ENCODE assay signal across 21 cellular contexts in genomic region chr13:97011446-97012131, GRCh38. TPM values are rescaled to one million over a fixed set of nuclear protein-coding genes. Genes with fewer than 3 reads are reported as not detected.
DNase-seq lines count a peak whose midpoint lies in the region; ATAC-seq, FAIRE-seq and TF ChIP-seq lines count a peak whose summit lies in the region.
"Had no signal": no experiment of that assay in that cellular context is flagged by ENCODE, and none has a peak within 500 bp of the region (broad histone marks: within the 10 kb centered on the region; RNA-seq: fewer than 3 reads in every experiment).

No MANE protein-coding gene starts in this region.

- no peaks in the 10 kb centered on the region for H3K27me3 ChIP-seq in HCT116 (ENCODE audit: insufficient read depth, low read length)
- no peaks in the 10 kb centered on the region for H3K27me3 ChIP-seq in pancreas
- H3K27me3 ChIP-seq: BE2C had no signal

- no peaks in the 10 kb centered on the region for H3K4me1 ChIP-seq in HCT116 (ENCODE audit: control insufficient read depth in 1 of 2, insufficient read depth in 2 of 2, low read length in 2 of 2)
- no peaks in the 10 kb centered on the region for H3K4me1 ChIP-seq in pancreas
- H3K4me1 ChIP-seq: BE2C had no signal

- no peak for FAIRE-seq in pancreas (lab: Jason Lieb, UNC)
- FAIRE-seq: D721Med, G401.6, GM12891 had no signal

- no peaks in the 10 kb centered on the region for H3K36me3 ChIP-seq in HCT116 (ENCODE audit: control insufficient read depth in 1 of 2, insufficient read depth in 2 of 2, low read length in 2 of 2)
- no peaks in the 10 kb centered on the region for H3K36me3 ChIP-seq in pancreas
- H3K36me3 ChIP-seq: BE2C had no signal

- TF ChIP-seq CTCF in HCT116 (IDR thresholded peaks at IDR 0.05 in 2 of 3, conservative IDR thresholded peaks at IDR 0.05 in 1 of 3; ENCODE audit: borderline replicate concordance in 1 of 3, insufficient read depth in 1 of 3, low read depth in 2 of 3, low read length in 2 of 3), result no peak
- TF ChIP-seq CTCF in pancreas (IDR thresholded peaks at IDR 0.05), result no peak

- no peak for TF ChIP-seq RAD21 in HCT116 (IDR thresholded peaks at IDR 0.05; ENCODE audit: low read depth)

- BruUV-seq in HCT116 (replicated peaks; lab: Mats Ljungman, UMichigan), result no TSS peak

- H3K9me3 ChIP-seq in HCT116 (ENCODE audit: control insufficient read depth in 1 of 2, insufficient read depth in 1 of 2, low read depth in 1 of 2, low read length in 2 of 2) (no peaks in the 10 kb centered on the region), pancreas (no peaks in the 10 kb centered on the region)
- H3K9me3 ChIP-seq: BE2C had no signal

- DNase-seq in NCI-H345 (lab: John Stamatoyannopoulos, UW), result peak; percentile 2
- DNase-seq in NCI-H345 treated with DMSO at 0.1 percent for 48 hours (lab: John Stamatoyannopoulos, UW; ENCODE audit: unreplicated experiment), result no peak
- DNase-seq in HCT116 (ENCODE audit: low read depth, low spot score), result no peak
- DNase-seq in NCI-H69 (lab: John Stamatoyannopoulos, UW), result peak; percentile 41
- DNase-seq in pancreas, result peak in 1 of 6 donors; percentile 12
- DNase-seq in posterior cingulate gyrus, result no peak
- no peak for DNase-seq in H4 (ENCODE audit: low spot score)
- DNase-seq: 8988T; ACHN; BE2C; CD4-positive, alpha-beta memory T cell; DMS153; DMS79 treated with DMSO at 0.1 percent for 48 hours; EL; GM23248; H7 had no signal

- RAD21 ChIA-PET in HCT116 (lab: Charles Lee; ENCODE audit: low non-redundant PET in 1 of 2, low total read pairs in 2 of 2, uncharacterized antibody in 2 of 2, unreplicated experiment in 2 of 2), result no interaction called here

- H3K4me2 ChIP-seq in HCT116 (ENCODE audit: low read length), result no peak overlapping the region

- CTCF ChIA-PET in HCT116 (lab: Charles Lee), result interaction anchor here (0.6 kb wide), 1 partner anchor 342 kb away, joined by 3 read pairs; no protein-coding TSS in a partner anchor

- intact Hi-C loops in HCT116 (cut with micrococcal nuclease) (loop anchor here (10.0 kb wide), 1 partner anchor 493 kb away; no protein-coding TSS in a partner anchor), pancreas (cut with DNase I) (no loop called here), posterior cingulate gyrus (cut with DNase I) (no loop called here)

- H3K9me2 ChIP-seq in HCT116 (ENCODE audit: insufficient read depth), result no peaks in the 10 kb centered on the region

- H3K27ac ChIP-seq in HCT116 (ENCODE audit: low read depth, low read length) (no peak overlapping the region), pancreas (no peak overlapping the region)
- H3K27ac ChIP-seq: C4-2B, GM23248 had no signal

- no peak overlapping the region for H3K4me3 ChIP-seq in HCT116 (replicated peaks in 1 of 2; ENCODE audit: low read depth in 1 of 2, low read length in 2 of 2)
- H3K4me3 ChIP-seq in pancreas, result no peak overlapping the region
- H3K4me3 ChIP-seq: GM23248 had no signal

- no peak for TF ChIP-seq POLR2A in HCT116 (IDR thresholded peaks at IDR 0.05; ENCODE audit: borderline replicate concordance, extremely low read depth, insufficient read depth, insufficient read length)

- no peak overlapping the region for H3K9ac ChIP-seq in HCT116 (ENCODE audit: low read length)
- H3K9ac ChIP-seq: GM23248 had no signal

- no peaks in the 10 kb centered on the region for H3K79me2 ChIP-seq in HCT116 (ENCODE audit: insufficient read depth, low read length)

- 74 to 81% methylated on average over 5 of the region's 5 CpGs for WGBS in pancreas, 2 donors

- ATAC-seq in HCT116 (0 out of 2 replicates have a peak, but pooled peaks have one; percentile 30), pancreas (peak in 3 of 4 donors; percentile 30 to 91 (median 86)), HG03097 (IDR thresholded peaks at IDR 0.05; ENCODE audit: low FRiP score, unreplicated experiment) (no peak)

- H4K20me1 ChIP-seq in HCT116 (ENCODE audit: insufficient read depth), result no peaks in the 10 kb centered on the region

- POLR2A ChIA-PET in HCT116 (lab: Charles Lee), result no interaction called here

- H2AFZ ChIP-seq in HCT116 (ENCODE audit: low read depth, low read length, poor library complexity, severe bottlenecking), result no peak overlapping the region
- H2AFZ ChIP-seq: GM23248 had no signal

TF ChIP-seq in HCT116, 20 proteins besides CTCF, POLR2A, EP300 and RAD21:
- no peak for TF ChIP-seq SRF (IDR thresholded peaks at IDR 0.05; ENCODE audit: low read depth)
- TF ChIP-seq ELF1 (IDR thresholded peaks at IDR 0.05; ENCODE audit: borderline replicate concordance, low read depth), result no peak
- TF ChIP-seq MAX (IDR thresholded peaks at IDR 0.05), result no peak
- no peak for TF ChIP-seq POLR2AphosphoS5 (IDR thresholded peaks at IDR 0.05; ENCODE audit: low read depth, low read length)
- no peak for TF ChIP-seq SIN3A (IDR thresholded peaks at IDR 0.05; ENCODE audit: low read depth)
- no peak for TF ChIP-seq ZNF274 (IDR thresholded peaks at IDR 0.05; ENCODE audit: low read depth, low read length)
- TF ChIP-seq YY1 (IDR thresholded peaks at IDR 0.05; ENCODE audit: extremely low read depth, insufficient replicate concordance, low read depth, low read length), result no peak
- no peak for TF ChIP-seq EZH2 (IDR thresholded peaks at IDR 0.05)
- TF ChIP-seq ZFX (IDR thresholded peaks at IDR 0.05), result no peak
- no peak for TF ChIP-seq CBX3 (IDR thresholded peaks at IDR 0.05; ENCODE audit: low read depth)
- no peak for TF ChIP-seq CEBPB (IDR thresholded peaks at IDR 0.05; ENCODE audit: low read depth)
- no peak for TF ChIP-seq FOSL1 (IDR thresholded peaks at IDR 0.05; ENCODE audit: low read depth)
- TF ChIP-seq EZH2phosphoT487 (IDR thresholded peaks at IDR 0.05; ENCODE audit: borderline replicate concordance), result no peak
- TF ChIP-seq JUND (IDR thresholded peaks at IDR 0.05), result no peak
- no peak for TF ChIP-seq ZBTB33 (IDR thresholded peaks at IDR 0.05; ENCODE audit: extremely low read depth, insufficient replicate concordance, low read length)

RNA-seq across cellular contexts. Expression of gene OXGR1, which starts 17.3 kb away (rescaled TPM):
- not detected for total RNA-seq in HCT116 (2021; ENCODE audit: unreplicated experiment)
- polyA plus RNA-seq in HCT116 (2012), result 0.08 TPM in 1 of 2 replicates, not detected in the other
- total RNA-seq in pancreas, result under 1 TPM in 4 of 6 donors, not detected in 2; 0.18 to 0.56 (median 0.31) TPM
- 1 to 10 TPM in 1 of 2 donors, under 1 TPM in 1; 0.61 to 2.3 TPM for polyA plus RNA-seq in pancreas
- 3.3 and 4.0 TPM in 2 replicates for total RNA-seq in H4 (2014; rRNA removed; shearing (Covaris generic))
- total RNA-seq: CD4-positive, alpha-beta memory T cell; GM23248 had no signal
- polyA plus RNA-seq: CD4-positive, alpha-beta memory T cell; GM23248 had no signal

Comparison
In these comparisons a context has a peak if more than half of its experiments do, and no peak if none do; other contexts are left out.
1. DNase-seq: peak in NCI-H345 (single experiment) and NCI-H69 (single experiment); none in NCI-H345 treated with DMSO at 0.1 percent for 48 hours (single experiment), HCT116 (single experiment), posterior cingulate gyrus (0 of 10) and H4 (single experiment).